ENCODE assay signal across 12 cellular contexts in the genomic region with DNA sequence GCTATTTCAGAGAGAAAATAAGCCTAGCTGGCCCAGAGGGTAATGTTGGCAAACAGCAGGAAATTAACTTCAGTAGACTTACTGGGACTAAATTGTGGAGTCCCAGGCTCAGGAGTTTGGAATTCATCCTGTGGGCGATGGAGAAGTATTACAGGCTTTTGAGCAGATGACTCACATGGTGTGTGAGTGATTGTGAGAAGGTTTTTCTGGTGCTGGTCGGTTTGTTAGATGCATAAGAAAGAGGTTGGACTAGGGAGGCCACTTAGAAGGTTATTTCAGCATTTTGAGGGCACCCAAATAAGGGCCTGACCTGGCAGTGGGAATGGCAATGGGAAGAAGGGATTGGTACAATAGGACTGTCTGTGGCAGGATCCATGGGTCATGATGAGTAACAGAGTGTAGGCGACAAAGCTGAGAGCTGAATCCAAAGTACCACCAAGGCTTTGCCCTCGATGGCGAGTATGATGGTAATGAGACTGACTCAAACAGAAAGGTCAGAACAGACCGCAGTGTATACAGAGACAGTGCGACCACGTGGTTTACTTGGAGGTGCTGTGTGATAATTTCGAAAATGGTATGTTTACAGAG.
DNase-seq lines count a peak whose midpoint lies in the region; ATAC-seq and TF ChIP-seq lines count a peak whose summit lies in the region.
"Had no signal": no experiment of that assay in that cellular context is flagged by ENCODE, and none has a peak within 500 bp of the region (broad histone marks: within the 10 kb centered on the region; RNA-seq: fewer than 3 reads in every experiment).

No MANE protein-coding gene starts in this region.

- no peak overlapping the region for H3K4me3 ChIP-seq in fibroblast of mammary gland (ENCODE audit: control insufficient read depth, low read depth, low read length)

- peak; percentile 75 for ATAC-seq in GM19455 (IDR thresholded peaks at IDR 0.05; ENCODE audit: unreplicated experiment)
- ATAC-seq in HG02981 (IDR thresholded peaks at IDR 0.05; ENCODE audit: unreplicated experiment) = no peak

- TF ChIP-seq POLR2A in erythroblast (IDR thresholded peaks at IDR 0.05; ENCODE audit: low read length) = no peak

- DNase-seq in AG08396 (ENCODE audit: low spot score) = peak; percentile 81
- peak; percentile 91 for DNase-seq in NCI-H226
- peak; percentile 97 for DNase-seq in fibroblast of mammary gland (ENCODE audit: low read depth)
- DNase-seq in HuH-7.5 (ENCODE audit: low spot score) = no peak
- no peak for DNase-seq in erythroblast (lab: John Stamatoyannopoulos, UW)
- DNase-seq in stimulated activated CD8-positive, alpha-beta memory T cell treated with anti-CD3 and anti-CD28 coated beads, Interleukin-4, amount 100 ng/mL, for 48 hours = no peak
- DNase-seq: activated CD8-positive, alpha-beta memory T cell treated with anti-CD3 and anti-CD28 coated beads for 24 hours; DMS79; NCI-H2029; posterior cingulate gyrus had no signal

- peak; percentile 18 for TF ChIP-seq CTCF in fibroblast of mammary gland (conservative IDR thresholded peaks at IDR 0.05; ENCODE audit: control insufficient read depth, insufficient read depth, low read depth, low read length)

Comparison
In these comparisons a context has a peak if more than half of its experiments do, and no peak if none do; other contexts are left out.
1. DNase-seq: peak in AG08396 (single experiment), NCI-H226 (single experiment) and fibroblast of mammary gland (single experiment); none in HuH-7.5 (single experiment), erythroblast (0 of 2) and stimulated activated CD8-positive, alpha-beta memory T cell treated with anti-CD3 and anti-CD28 coated beads, Interleukin-4, amount 100 ng/mL, for 48 hours (single experiment).